ENCODE assay signal across 21 cellular contexts in genomic region chr11:11426226-11426915, GRCh38.
DNase-seq lines count a peak whose midpoint lies in the region; ATAC-seq, FAIRE-seq and TF ChIP-seq lines count a peak whose summit lies in the region.
"Had no signal": no experiment of that assay in that cellular context is flagged by ENCODE, and none has a peak within 500 bp of the region (broad histone marks: within the 10 kb centered on the region; RNA-seq: fewer than 3 reads in every experiment).

No MANE protein-coding gene starts in this region.

- H3K27ac ChIP-seq in gastroesophageal sphincter (peak overlapping the region in 3 of 4 donors; percentile 27 to 72 (median 63)), small intestine (ENCODE audit: low read depth in 1 of 2, low read length in 1 of 2) (no peak overlapping the region)
- H3K27ac ChIP-seq: colonic mucosa had no signal

- 49 to 62% methylated on average over 2 to 4 of the region's 4 CpGs for WGBS in gastroesophageal sphincter (ENCODE audit: low coverage in 1 of 2), 2 donors
- WGBS in small intestine, 3 donors: 69 to 82% (median 72%) methylated on average over 4 of the region's 4 CpGs

- H3K9me3 ChIP-seq in T-helper 17 cell (ENCODE audit: control insufficient read depth, low read length, poor library complexity, severe bottlenecking) (no peaks in the 10 kb centered on the region), gastroesophageal sphincter (no peaks in the 10 kb centered on the region), small intestine (ENCODE audit: control insufficient read depth, low read depth) (no peaks in the 10 kb centered on the region)
- H3K9me3 ChIP-seq: BE2C, Caco-2, colonic mucosa, SK-N-SH had no signal

- H3K36me3 Mint-ChIP-seq in T-helper 17 cell (ENCODE audit: low read depth): no peaks in the 10 kb centered on the region
- H3K36me3 Mint-ChIP-seq in activated CD8-positive, alpha-beta T cell treated with anti-CD3 and anti-CD28 coated beads, Interleukin-2, amount 10 ng/mL, durations not matched to agents 7 days and 5 days (ENCODE audit: low read depth): no peaks in the 10 kb centered on the region
- H3K36me3 Mint-ChIP-seq: activated naive CD8-positive, alpha-beta T cell had no signal

- H3K27me3 ChIP-seq in gastroesophageal sphincter: no peaks in the 10 kb centered on the region
- no peaks in the 10 kb centered on the region for H3K27me3 ChIP-seq in small intestine (ENCODE audit: control insufficient read depth in 2 of 2, insufficient read depth in 2 of 2, low read length in 2 of 2)
- H3K27me3 ChIP-seq: BE2C, colonic mucosa had no signal

- H3K27me3 Mint-ChIP-seq in T-helper 17 cell: peaks cover 52% of the 10 kb centered on the region
- H3K27me3 Mint-ChIP-seq in activated CD8-positive, alpha-beta T cell treated with anti-CD3 and anti-CD28 coated beads, Interleukin-2, amount 10 ng/mL, durations not matched to agents 7 days and 5 days (ENCODE audit: low read depth): no peaks in the 10 kb centered on the region
- H3K27me3 Mint-ChIP-seq: activated naive CD8-positive, alpha-beta T cell; stimulated activated naive CD8-positive, alpha-beta T cell treated with anti-CD3 and anti-CD28 coated beads, Interleukin-15, amount 100 ng/mL, for 72 hours had no signal

- H3K27ac Mint-ChIP-seq in T-helper 17 cell: peak overlapping the region; percentile 66
- no peak overlapping the region for H3K27ac Mint-ChIP-seq in activated CD8-positive, alpha-beta T cell treated with anti-CD3 and anti-CD28 coated beads, Interleukin-2, amount 10 ng/mL, durations not matched to agents 7 days and 5 days
- H3K27ac Mint-ChIP-seq: activated naive CD8-positive, alpha-beta T cell had no signal

- FAIRE-seq in small intestine (lab: Jason Lieb, UNC): no peak
- FAIRE-seq: endothelial cell of umbilical vein had no signal

- H3K4me3 Mint-ChIP-seq in T-helper 17 cell: no peak overlapping the region
- H3K4me3 Mint-ChIP-seq in activated CD8-positive, alpha-beta T cell treated with anti-CD3 and anti-CD28 coated beads, Interleukin-2, amount 10 ng/mL, durations not matched to agents 7 days and 5 days: no peak overlapping the region
- H3K4me3 Mint-ChIP-seq: activated naive CD8-positive, alpha-beta T cell; stimulated activated naive CD8-positive, alpha-beta T cell treated with anti-CD3 and anti-CD28 coated beads, Interleukin-15, amount 100 ng/mL, for 72 hours had no signal

- no peaks in the 10 kb centered on the region for H3K4me1 Mint-ChIP-seq in T-helper 17 cell
- H3K4me1 Mint-ChIP-seq in activated CD8-positive, alpha-beta T cell treated with anti-CD3 and anti-CD28 coated beads, Interleukin-2, amount 10 ng/mL, durations not matched to agents 7 days and 5 days (ENCODE audit: low read depth): no peaks in the 10 kb centered on the region
- H3K4me1 Mint-ChIP-seq: stimulated activated naive CD8-positive, alpha-beta T cell treated with anti-CD3 and anti-CD28 coated beads, Interleukin-15, amount 100 ng/mL, for 72 hours had no signal

- TF ChIP-seq EP300 in gastroesophageal sphincter (IDR thresholded peaks at IDR 0.05): no peak

- TF ChIP-seq CTCF in gastroesophageal sphincter (IDR thresholded peaks at IDR 0.05): no peak

- no peak for ATAC-seq in T-helper 17 cell
- no peak for ATAC-seq in gastroesophageal sphincter
- ATAC-seq in activated CD8-positive, alpha-beta T cell treated with anti-CD3 and anti-CD28 coated beads, Interleukin-2, amount 10 ng/mL, durations not matched to agents 7 days and 5 days: no peak
- ATAC-seq: sciatic nerve; stimulated activated naive CD8-positive, alpha-beta T cell treated with anti-CD3 and anti-CD28 coated beads, Interleukin-15, amount 100 ng/mL, for 72 hours had no signal

- H3K4me3 ChIP-seq in gastroesophageal sphincter: no peak overlapping the region
- no peak overlapping the region for H3K4me3 ChIP-seq in small intestine (ENCODE audit: low read depth in 1 of 2, low read length in 2 of 2)
- H3K4me3 ChIP-seq: colonic mucosa had no signal

- CTCF ChIA-PET in activated CD8-positive, alpha-beta T cell treated with anti-CD3 and anti-CD28 coated beads, Interleukin-2, amount 10 ng/mL, durations not matched to agents 7 days and 5 days (lab: Charles Lee): interaction anchor here (0.7 kb wide), 1 partner anchor 447 kb away, joined by 3 read pairs; no protein-coding TSS in a partner anchor

- DNase-seq in HCEC 1CT: peak; percentile 15
- no peak for DNase-seq in T-helper 17 cell
- peak; percentile 25 for DNase-seq in small intestine
- no peak for DNase-seq in activated CD8-positive, alpha-beta T cell treated with anti-CD3 and anti-CD28 coated beads, Interleukin-2, amount 10 ng/mL, durations not matched to agents 7 days and 5 days
- DNase-seq in middle frontal gyrus (ENCODE audit: extremely low spot score, low spot score): no peak
- DNase-seq in activated effector memory CD4-positive, alpha-beta T cell treated with Interleukin-2 at 50 U/mL for 16 hours: no peak
- no peak for DNase-seq in anterior cingulate cortex (lab: John Stamatoyannopoulos, UW)
- DNase-seq: activated CD4-positive, alpha-beta T cell treated with anti-CD3 and anti-CD28 coated beads for 1 hour; BE2C; Caco-2; colonic mucosa; NCI-H774; occipital lobe; OCI-M1; SK-N-SH; stimulated activated naive CD8-positive, alpha-beta T cell treated with anti-CD3 and anti-CD28 coated beads, Interleukin-15, amount 100 ng/mL, for 72 hours; T1000 had no signal

- H3K4me1 ChIP-seq in gastroesophageal sphincter (peaks cover 0 to 56% (median 9%) of the 10 kb centered on the region in 3 donors), small intestine (ENCODE audit: control insufficient read depth in 2 of 2, insufficient read depth in 1 of 2, low read depth in 1 of 2, low read length in 1 of 2) (no peaks in the 10 kb centered on the region)
- H3K4me1 ChIP-seq: BE2C, Caco-2, colonic mucosa had no signal

- no peaks in the 10 kb centered on the region for H3K9me3 Mint-ChIP-seq in activated CD8-positive, alpha-beta T cell treated with anti-CD3 and anti-CD28 coated beads, Interleukin-2, amount 10 ng/mL, durations not matched to agents 7 days and 5 days (ENCODE audit: insufficient read depth)
- H3K9me3 Mint-ChIP-seq: stimulated activated naive CD8-positive, alpha-beta T cell treated with anti-CD3 and anti-CD28 coated beads, Interleukin-15, amount 100 ng/mL, for 72 hours had no signal

- H3K36me3 ChIP-seq in gastroesophageal sphincter (peaks cover 0 to 24% of the 10 kb centered on the region in 2 donors), small intestine (ENCODE audit: control insufficient read depth in 2 of 2, insufficient read depth in 2 of 2, low read length in 2 of 2) (no peaks in the 10 kb centered on the region)
- H3K36me3 ChIP-seq: BE2C, colonic mucosa had no signal

- no peak for TF ChIP-seq POLR2A in gastroesophageal sphincter (IDR thresholded peaks at IDR 0.05)

- POLR2A ChIA-PET in activated CD8-positive, alpha-beta T cell treated with anti-CD3 and anti-CD28 coated beads, Interleukin-2, amount 10 ng/mL, durations not matched to agents 7 days and 5 days (lab: Charles Lee): no interaction called here

Comparison
In these comparisons a context has a peak if more than half of its experiments do, and no peak if none do; other contexts are left out.
1. DNase-seq: peak in HCEC 1CT (single experiment) and small intestine (single experiment); none in T-helper 17 cell (0 of 3), activated CD8-positive, alpha-beta T cell treated with anti-CD3 and anti-CD28 coated beads, Interleukin-2, amount 10 ng/mL, durations not matched to agents 7 days and 5 days (single experiment), middle frontal gyrus (single experiment), activated effector memory CD4-positive, alpha-beta T cell treated with Interleukin-2 at 50 U/mL for 16 hours (single experiment) and anterior cingulate cortex (0 of 58).
2. H3K27ac ChIP-seq: peak in gastroesophageal sphincter (3 of 4); none in small intestine (0 of 2).